ENCODE assay signal across 7 cellular contexts in the genomic region with DNA sequence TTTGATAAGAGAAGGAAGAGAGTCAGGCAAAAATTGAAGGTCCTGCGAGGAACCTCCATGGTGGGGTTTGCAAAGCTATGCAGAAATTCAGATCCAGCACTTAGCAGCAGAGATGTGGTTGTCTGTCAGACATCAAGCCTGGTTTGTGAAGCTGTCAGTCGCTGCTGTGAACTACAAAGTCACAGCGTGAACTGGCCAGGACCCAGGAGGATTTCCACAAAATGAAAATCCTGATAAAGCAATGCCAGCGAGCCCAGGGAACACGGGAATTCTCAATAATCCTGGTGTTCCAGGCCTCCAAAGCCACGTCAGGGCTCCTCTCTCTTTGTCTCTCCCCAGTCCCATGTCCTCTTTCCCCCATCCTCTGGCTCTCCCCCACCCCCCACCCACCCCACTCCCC.
"Had no signal": no experiment of that assay in that cellular context is flagged by ENCODE, and none has a peak within 500 bp of the region (broad histone marks: within the 10 kb centered on the region; RNA-seq: fewer than 3 reads in every experiment).

No MANE protein-coding gene starts in this region.

- ATAC-seq: K562 had no signal

- H3K9ac ChIP-seq: KMS-11 had no signal

- H3K4me2 ChIP-seq: KMS-11 had no signal

- H3K4me3 ChIP-seq: K562 had no signal

- FAIRE-seq: HTR-8/SVneo, K562 had no signal

- H3K27ac ChIP-seq: HL-60, KMS-11 had no signal

- DNase-seq: IMR-90, KBM-7, KG1 had no signal
